Comparison of ENCODE assay signal across 1 cellular context in the genomic region with DNA sequence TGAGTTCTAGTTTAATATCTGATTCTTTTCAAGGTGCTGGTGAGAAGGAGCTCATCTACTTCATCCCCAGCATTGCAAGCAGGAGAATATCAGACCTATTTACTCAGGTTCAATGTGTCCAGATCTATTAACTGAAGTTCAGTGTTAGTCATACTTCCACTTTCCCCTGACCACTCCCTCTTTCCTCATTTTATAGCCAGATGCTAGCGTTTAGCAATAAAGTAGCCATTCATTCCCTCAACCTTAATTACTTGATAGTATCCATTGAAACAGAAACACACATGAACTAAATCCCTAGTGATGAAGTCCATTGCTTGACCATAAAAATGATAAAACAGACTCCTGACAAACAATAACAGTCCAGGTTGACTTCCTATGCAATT.
TF ChIP-seq lines count a peak whose summit lies in the region.

No MANE protein-coding gene starts in this region.

TF ChIP-seq in GM23338, 12 proteins besides CTCF, POLR2A, EP300 and RAD21 (continued from another document):
- TF ChIP-seq, protein P1, sequence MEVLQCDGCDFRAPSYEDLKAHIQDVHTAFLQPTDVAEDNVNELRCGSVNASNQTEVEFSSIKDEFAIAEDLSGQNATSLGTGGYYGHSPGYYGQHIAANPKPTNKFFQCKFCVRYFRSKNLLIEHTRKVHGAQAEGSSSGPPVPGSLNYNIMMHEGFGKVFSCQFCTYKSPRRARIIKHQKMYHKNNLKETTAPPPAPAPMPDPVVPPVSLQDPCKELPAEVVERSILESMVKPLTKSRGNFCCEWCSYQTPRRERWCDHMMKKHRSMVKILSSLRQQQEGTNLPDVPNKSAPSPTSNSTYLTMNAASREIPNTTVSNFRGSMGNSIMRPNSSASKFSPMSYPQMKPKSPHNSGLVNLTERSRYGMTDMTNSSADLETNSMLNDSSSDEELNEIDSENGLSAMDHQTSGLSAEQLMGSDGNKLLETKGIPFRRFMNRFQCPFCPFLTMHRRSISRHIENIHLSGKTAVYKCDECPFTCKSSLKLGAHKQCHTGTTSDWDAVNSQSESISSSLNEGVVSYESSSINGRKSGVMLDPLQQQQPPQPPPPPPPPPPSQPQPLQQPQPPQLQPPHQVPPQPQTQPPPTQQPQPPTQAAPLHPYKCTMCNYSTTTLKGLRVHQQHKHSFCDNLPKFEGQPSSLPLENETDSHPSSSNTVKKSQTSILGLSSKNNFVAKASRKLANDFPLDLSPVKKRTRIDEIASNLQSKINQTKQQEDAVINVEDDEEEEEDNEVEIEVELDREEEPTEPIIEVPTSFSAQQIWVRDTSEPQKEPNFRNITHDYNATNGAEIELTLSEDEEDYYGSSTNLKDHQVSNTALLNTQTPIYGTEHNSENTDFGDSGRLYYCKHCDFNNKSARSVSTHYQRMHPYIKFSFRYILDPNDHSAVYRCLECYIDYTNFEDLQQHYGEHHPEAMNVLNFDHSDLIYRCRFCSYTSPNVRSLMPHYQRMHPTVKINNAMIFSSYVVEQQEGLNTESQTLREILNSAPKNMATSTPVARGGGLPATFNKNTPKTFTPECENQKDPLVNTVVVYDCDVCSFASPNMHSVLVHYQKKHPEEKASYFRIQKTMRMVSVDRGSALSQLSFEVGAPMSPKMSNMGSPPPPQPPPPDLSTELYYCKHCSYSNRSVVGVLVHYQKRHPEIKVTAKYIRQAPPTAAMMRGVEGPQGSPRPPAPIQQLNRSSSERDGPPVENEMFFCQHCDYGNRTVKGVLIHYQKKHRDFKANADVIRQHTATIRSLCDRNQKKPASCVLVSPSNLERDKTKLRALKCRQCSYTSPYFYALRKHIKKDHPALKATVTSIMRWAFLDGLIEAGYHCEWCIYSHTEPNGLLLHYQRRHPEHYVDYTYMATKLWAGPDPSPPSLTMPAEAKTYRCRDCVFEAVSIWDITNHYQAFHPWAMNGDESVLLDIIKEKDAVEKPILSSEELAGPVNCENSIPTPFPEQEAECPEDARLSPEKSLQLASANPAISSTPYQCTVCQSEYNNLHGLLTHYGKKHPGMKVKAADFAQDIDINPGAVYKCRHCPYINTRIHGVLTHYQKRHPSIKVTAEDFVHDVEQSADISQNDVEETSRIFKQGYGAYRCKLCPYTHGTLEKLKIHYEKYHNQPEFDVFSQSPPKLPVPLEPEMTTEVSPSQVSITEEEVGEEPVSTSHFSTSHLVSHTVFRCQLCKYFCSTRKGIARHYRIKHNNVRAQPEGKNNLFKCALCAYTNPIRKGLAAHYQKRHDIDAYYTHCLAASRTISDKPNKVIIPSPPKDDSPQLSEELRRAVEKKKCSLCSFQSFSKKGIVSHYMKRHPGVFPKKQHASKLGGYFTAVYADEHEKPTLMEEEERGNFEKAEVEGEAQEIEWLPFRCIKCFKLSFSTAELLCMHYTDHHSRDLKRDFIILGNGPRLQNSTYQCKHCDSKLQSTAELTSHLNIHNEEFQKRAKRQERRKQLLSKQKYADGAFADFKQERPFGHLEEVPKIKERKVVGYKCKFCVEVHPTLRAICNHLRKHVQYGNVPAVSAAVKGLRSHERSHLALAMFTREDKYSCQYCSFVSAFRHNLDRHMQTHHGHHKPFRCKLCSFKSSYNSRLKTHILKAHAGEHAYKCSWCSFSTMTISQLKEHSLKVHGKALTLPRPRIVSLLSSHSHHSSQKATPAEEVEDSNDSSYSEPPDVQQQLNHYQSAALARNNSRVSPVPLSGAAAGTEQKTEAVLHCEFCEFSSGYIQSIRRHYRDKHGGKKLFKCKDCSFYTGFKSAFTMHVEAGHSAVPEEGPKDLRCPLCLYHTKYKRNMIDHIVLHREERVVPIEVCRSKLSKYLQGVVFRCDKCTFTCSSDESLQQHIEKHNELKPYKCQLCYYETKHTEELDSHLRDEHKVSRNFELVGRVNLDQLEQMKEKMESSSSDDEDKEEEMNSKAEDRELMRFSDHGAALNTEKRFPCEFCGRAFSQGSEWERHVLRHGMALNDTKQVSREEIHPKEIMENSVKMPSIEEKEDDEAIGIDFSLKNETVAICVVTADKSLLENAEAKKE (CRISPR knock-in tag; IDR thresholded peaks at IDR 0.05) = no peak
- TF ChIP-seq ZNF331 (CRISPR knock-in tag; IDR thresholded peaks at IDR 0.05; ENCODE audit: low read depth) = no peak
- no peak for TF ChIP-seq POLR2AphosphoS5 (IDR thresholded peaks at IDR 0.05; ENCODE audit: low read depth)
